ENCODE assay signal across 1 cellular context in the genomic region with DNA sequence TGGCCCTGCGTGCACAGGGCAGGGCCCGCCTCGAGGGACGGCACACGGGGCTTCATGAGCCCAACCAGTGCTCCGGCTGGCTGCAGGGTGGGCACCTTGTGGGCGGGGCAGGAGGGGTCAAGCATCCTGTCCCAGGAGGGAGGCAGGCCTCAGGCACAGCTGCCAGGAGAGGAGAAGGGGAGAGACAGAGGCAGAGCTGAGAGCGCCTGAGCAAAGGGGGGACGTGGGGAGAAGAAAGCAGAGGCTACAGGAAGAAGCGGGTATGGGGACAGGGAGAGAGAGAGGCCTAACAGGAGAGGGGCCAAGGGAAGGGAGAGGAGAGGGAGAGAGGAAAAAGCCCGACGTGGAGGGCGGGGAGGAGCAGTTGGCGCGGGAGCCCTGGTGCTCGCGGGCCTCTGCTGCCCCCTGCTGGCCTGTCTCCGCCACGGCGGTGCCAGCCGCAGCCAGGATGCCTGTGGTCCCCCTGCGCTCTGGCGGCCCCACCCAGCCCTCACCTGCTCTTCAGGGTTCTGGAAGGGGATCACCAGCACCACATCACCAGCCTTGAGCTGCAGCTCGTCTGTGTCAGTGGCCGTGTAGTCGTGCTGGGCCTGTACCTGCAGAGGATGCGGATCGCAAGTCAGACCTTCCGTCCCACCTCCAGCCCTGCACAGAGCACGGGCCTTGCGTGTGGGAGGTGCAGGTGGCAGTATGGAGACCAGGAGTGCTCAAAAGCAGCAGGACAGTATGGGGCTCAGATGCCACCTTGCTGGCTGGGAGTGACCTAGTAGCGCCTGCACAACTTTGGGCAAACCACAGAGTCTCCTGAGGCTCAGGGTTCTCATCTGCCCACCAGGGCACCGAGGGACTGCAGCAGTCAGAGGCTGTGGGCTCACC.
TF ChIP-seq lines count a peak whose summit lies in the region.

No MANE protein-coding gene starts in this region.

TF ChIP-seq in HepG2, 621 proteins besides CTCF, POLR2A, EP300 and RAD21 (continued from another document and continues in another):
- TF ChIP-seq, protein P1, sequence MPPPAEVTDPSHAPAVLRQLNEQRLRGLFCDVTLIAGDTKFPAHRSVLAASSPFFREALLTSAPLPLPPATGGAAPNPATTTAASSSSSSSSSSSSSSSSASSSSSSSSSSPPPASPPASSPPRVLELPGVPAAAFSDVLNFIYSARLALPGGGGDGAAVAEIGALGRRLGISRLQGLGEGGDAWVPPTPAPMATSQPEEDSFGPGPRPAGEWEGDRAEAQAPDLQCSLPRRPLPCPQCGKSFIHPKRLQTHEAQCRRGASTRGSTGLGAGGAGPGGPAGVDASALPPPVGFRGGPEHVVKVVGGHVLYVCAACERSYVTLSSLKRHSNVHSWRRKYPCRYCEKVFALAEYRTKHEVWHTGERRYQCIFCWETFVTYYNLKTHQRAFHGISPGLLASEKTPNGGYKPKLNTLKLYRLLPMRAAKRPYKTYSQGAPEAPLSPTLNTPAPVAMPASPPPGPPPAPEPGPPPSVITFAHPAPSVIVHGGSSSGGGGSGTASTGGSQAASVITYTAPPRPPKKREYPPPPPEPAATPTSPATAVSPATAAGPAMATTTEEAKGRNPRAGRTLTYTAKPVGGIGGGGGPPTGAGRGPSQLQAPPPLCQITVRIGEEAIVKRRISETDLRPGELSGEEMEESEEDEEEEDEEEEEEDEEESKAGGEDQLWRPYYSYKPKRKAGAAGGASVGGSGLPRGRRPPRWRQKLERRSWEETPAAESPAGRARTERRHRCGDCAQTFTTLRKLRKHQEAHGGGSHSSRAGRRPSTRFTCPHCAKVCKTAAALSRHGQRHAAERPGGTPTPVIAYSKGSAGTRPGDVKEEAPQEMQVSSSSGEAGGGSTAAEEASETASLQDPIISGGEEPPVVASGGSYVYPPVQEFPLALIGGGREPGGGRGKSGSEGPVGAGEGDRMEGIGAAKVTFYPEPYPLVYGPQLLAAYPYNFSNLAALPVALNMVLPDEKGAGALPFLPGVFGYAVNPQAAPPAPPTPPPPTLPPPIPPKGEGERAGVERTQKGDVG (CRISPR knock-in tag; IDR thresholded peaks at IDR 0.05; ENCODE audit: borderline replicate concordance): peak; percentile 19; the same call in 1 of the 2 replicates
- TF ChIP-seq, protein P2, sequence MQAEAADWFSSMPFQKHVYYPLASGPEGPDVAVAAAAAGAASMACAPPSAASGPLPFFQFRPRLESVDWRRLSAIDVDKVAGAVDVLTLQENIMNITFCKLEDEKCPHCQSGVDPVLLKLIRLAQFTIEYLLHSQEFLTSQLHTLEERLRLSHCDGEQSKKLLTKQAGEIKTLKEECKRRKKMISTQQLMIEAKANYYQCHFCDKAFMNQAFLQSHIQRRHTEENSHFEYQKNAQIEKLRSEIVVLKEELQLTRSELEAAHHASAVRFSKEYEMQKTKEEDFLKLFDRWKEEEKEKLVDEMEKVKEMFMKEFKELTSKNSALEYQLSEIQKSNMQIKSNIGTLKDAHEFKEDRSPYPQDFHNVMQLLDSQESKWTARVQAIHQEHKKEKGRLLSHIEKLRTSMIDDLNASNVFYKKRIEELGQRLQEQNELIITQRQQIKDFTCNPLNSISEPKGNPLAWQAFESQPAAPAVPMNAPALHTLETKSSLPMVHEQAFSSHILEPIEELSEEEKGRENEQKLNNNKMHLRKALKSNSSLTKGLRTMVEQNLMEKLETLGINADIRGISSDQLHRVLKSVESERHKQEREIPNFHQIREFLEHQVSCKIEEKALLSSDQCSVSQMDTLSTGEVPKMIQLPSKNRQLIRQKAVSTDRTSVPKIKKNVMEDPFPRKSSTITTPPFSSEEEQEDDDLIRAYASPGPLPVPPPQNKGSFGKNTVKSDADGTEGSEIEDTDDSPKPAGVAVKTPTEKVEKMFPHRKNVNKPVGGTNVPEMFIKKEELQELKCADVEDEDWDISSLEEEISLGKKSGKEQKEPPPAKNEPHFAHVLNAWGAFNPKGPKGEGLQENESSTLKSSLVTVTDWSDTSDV (CRISPR knock-in tag; IDR thresholded peaks at IDR 0.05): peak; percentile 86; the same call in 1 of the 2 replicates
- TF ChIP-seq ZNF160 (CRISPR knock-in tag; IDR thresholded peaks at IDR 0.05): 0 out of 2 replicates have a peak, but pooled peaks have one; percentile 44
- TF ChIP-seq, protein P3, sequence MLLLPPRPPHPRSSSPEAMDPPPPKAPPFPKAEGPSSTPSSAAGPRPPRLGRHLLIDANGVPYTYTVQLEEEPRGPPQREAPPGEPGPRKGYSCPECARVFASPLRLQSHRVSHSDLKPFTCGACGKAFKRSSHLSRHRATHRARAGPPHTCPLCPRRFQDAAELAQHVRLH (CRISPR knock-in tag; IDR thresholded peaks at IDR 0.05; ENCODE audit: borderline replicate concordance, low read depth): peak; percentile 32; the same call in 1 of the 2 replicates
- TF ChIP-seq EED (CRISPR knock-in tag; IDR thresholded peaks at IDR 0.05): peak; percentile 75; the same call in 1 of the 2 replicates
- peak; percentile 29; the same call in 1 of the 2 replicates for TF ChIP-seq RBAK (CRISPR knock-in tag; IDR thresholded peaks at IDR 0.05)
- peak; percentile 37 for TF ChIP-seq TEAD3 (CRISPR knock-in tag; optimal IDR thresholded peaks at IDR 0.05; ENCODE audit: borderline replicate concordance)
- no peak for TF ChIP-seq U2AF2 (IDR thresholded peaks at IDR 0.05; ENCODE audit: low read depth, low read length)
- TF ChIP-seq SALL1 (CRISPR knock-in tag; IDR thresholded peaks at IDR 0.05): peak; percentile 70; the same call in 1 of the 2 replicates
- TF ChIP-seq ZNF766 (CRISPR knock-in tag; IDR thresholded peaks at IDR 0.05; ENCODE audit: borderline replicate concordance): no peak
- TF ChIP-seq CBFB (CRISPR knock-in tag; IDR thresholded peaks at IDR 0.05): 0 out of 2 replicates have a peak, but pooled peaks have one; percentile 33
- 0 out of 2 replicates have a peak, but pooled peaks have one; percentile 60 for TF ChIP-seq E2F5 (CRISPR knock-in tag; conservative IDR thresholded peaks at IDR 0.05)
- TF ChIP-seq SAFB2 (CRISPR knock-in tag; IDR thresholded peaks at IDR 0.05; ENCODE audit: borderline replicate concordance, low read depth): peak; percentile 44; the same call in 1 of the 2 replicates
- 0 out of 2 replicates have a peak, but pooled peaks have one; percentile 17 for TF ChIP-seq ZKSCAN5 (CRISPR knock-in tag; IDR thresholded peaks at IDR 0.05)
- TF ChIP-seq ZNF230 (CRISPR knock-in tag; IDR thresholded peaks at IDR 0.05): peak; percentile 77; the same call in 1 of the 2 replicates
- peak; percentile 50; the same call in 1 of the 2 replicates for TF ChIP-seq ZMYM4 (CRISPR knock-in tag; IDR thresholded peaks at IDR 0.05)
- TF ChIP-seq FOXC1 (CRISPR knock-in tag; IDR thresholded peaks at IDR 0.05; ENCODE audit: borderline replicate concordance): peak; percentile 76
- peak; percentile 26 for TF ChIP-seq HNRNPLL (IDR thresholded peaks at IDR 0.05; ENCODE audit: low read depth, low read length, poor library complexity, severe bottlenecking)
- TF ChIP-seq EEA1 (CRISPR knock-in tag; IDR thresholded peaks at IDR 0.05; ENCODE audit: borderline replicate concordance): no peak
- peak; percentile 79; the same call in 1 of the 2 replicates for TF ChIP-seq ZSCAN21 (CRISPR knock-in tag; IDR thresholded peaks at IDR 0.05; ENCODE audit: borderline replicate concordance)
- peak; percentile 75; the same call in 1 of the 2 replicates for TF ChIP-seq ZNF746 (CRISPR knock-in tag; IDR thresholded peaks at IDR 0.05)
- TF ChIP-seq ZNF354B (CRISPR knock-in tag; IDR thresholded peaks at IDR 0.05): no peak
- 0 out of 2 replicates have a peak, but pooled peaks have one; percentile 24 for TF ChIP-seq ZNF33B (CRISPR knock-in tag; IDR thresholded peaks at IDR 0.05)
- peak; percentile 65; the same call in 1 of the 2 replicates for TF ChIP-seq GABPB1 (CRISPR knock-in tag; IDR thresholded peaks at IDR 0.05)
- TF ChIP-seq REXO4 (CRISPR knock-in tag; IDR thresholded peaks at IDR 0.05; ENCODE audit: borderline replicate concordance): 0 out of 2 replicates have a peak, but pooled peaks have one; percentile 68
- TF ChIP-seq, protein P4, sequence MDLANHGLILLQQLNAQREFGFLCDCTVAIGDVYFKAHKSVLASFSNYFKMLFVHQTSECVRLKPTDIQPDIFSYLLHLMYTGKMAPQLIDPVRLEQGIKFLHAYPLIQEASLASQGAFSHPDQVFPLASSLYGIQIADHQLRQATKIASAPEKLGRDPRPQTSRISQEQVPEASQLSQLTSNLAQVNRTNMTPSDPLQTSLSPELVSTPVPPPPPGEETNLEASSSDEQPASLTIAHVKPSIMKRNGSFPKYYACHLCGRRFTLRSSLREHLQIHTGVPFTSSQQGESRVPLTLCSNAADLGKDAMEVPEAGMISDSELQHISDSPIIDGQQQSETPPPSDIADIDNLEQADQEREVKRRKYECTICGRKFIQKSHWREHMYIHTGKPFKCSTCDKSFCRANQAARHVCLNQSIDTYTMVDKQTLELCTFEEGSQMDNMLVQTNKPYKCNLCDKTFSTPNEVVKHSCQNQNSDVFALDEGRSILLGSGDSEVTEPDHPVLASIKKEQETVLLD (CRISPR knock-in tag; IDR thresholded peaks at IDR 0.05; ENCODE audit: low read depth): no peak
- 0 out of 2 replicates have a peak, but pooled peaks have one; percentile 36 for TF ChIP-seq MIER3 (CRISPR knock-in tag; IDR thresholded peaks at IDR 0.05; ENCODE audit: borderline replicate concordance)
- TF ChIP-seq ZHX1 (CRISPR knock-in tag; IDR thresholded peaks at IDR 0.05; ENCODE audit: low read depth): 0 out of 2 replicates have a peak, but pooled peaks have one; percentile 66
- TF ChIP-seq MEF2D (CRISPR knock-in tag; IDR thresholded peaks at IDR 0.05): no peak
- no peak for TF ChIP-seq RORA (CRISPR knock-in tag; IDR thresholded peaks at IDR 0.05)
- TF ChIP-seq, protein P5, sequence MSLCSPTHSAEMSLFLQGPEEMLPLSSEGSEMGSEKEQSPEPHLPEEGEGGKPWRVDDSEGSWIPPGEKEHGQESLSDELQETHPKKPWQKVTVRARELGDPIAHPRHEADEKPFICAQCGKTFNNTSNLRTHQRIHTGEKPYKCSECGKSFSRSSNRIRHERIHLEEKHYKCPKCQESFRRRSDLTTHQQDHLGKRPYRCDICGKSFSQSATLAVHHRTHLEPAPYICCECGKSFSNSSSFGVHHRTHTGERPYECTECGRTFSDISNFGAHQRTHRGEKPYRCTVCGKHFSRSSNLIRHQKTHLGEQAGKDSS (CRISPR knock-in tag; IDR thresholded peaks at IDR 0.05; ENCODE audit: borderline replicate concordance, low read depth): 0 out of 2 replicates have a peak, but pooled peaks have one; percentile 70
- TF ChIP-seq, protein P6, sequence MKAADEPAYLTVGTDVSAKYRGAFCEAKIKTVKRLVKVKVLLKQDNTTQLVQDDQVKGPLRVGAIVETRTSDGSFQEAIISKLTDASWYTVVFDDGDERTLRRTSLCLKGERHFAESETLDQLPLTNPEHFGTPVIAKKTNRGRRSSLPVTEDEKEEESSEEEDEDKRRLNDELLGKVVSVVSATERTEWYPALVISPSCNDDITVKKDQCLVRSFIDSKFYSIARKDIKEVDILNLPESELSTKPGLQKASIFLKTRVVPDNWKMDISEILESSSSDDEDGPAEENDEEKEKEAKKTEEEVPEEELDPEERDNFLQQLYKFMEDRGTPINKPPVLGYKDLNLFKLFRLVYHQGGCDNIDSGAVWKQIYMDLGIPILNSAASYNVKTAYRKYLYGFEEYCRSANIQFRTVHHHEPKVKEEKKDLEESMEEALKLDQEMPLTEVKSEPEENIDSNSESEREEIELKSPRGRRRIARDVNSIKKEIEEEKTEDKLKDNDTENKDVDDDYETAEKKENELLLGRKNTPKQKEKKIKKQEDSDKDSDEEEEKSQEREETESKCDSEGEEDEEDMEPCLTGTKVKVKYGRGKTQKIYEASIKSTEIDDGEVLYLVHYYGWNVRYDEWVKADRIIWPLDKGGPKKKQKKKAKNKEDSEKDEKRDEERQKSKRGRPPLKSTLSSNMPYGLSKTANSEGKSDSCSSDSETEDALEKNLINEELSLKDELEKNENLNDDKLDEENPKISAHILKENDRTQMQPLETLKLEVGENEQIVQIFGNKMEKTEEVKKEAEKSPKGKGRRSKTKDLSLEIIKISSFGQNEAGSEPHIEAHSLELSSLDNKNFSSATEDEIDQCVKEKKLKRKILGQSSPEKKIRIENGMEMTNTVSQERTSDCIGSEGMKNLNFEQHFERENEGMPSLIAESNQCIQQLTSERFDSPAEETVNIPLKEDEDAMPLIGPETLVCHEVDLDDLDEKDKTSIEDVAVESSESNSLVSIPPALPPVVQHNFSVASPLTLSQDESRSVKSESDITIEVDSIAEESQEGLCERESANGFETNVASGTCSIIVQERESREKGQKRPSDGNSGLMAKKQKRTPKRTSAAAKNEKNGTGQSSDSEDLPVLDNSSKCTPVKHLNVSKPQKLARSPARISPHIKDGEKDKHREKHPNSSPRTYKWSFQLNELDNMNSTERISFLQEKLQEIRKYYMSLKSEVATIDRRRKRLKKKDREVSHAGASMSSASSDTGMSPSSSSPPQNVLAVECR (CRISPR knock-in tag; IDR thresholded peaks at IDR 0.05; ENCODE audit: borderline replicate concordance): 0 out of 2 replicates have a peak, but pooled peaks have one; percentile 27
- 0 out of 2 replicates have a peak, but pooled peaks have one; percentile 57 for TF ChIP-seq ZBTB26 (CRISPR knock-in tag; IDR thresholded peaks at IDR 0.05; ENCODE audit: borderline replicate concordance)
- no peak for TF ChIP-seq ATF1 (CRISPR knock-in tag; IDR thresholded peaks at IDR 0.05)
